In genomic region chr11:119338946-119339580, GRCh38 we compare ENCODE assay signal across 1 cellular context.
TF ChIP-seq lines count a peak whose summit lies in the region.

No MANE protein-coding gene starts in this region.

TF ChIP-seq in A549, 52 proteins besides CTCF, POLR2A, EP300 and RAD21 (continued from another document):
- TF ChIP-seq SREBF2 (IDR thresholded peaks at IDR 0.05) (no peak), HOXB13 (CRISPR knock-in tag; IDR thresholded peaks at IDR 0.05; ENCODE audit: low read depth) (no peak), JUNB (IDR thresholded peaks at IDR 0.05) (no peak)
